ENCODE assay signal across 19 cellular contexts in genomic region chr1:207950750-207951149, GRCh38.
"Had no signal": no experiment of that assay in that cellular context is flagged by ENCODE, and none has a peak within 500 bp of the region (broad histone marks: within the 10 kb centered on the region; RNA-seq: fewer than 3 reads in every experiment).

No MANE protein-coding gene starts in this region.

- H3K27ac ChIP-seq: HL-60, SJCRH30 had no signal

- H3K27me3 ChIP-seq: SJCRH30 had no signal

- H3K4me3 ChIP-seq: SJCRH30 had no signal

- ATAC-seq: SK-N-SH treated with all-trans-retinoic acid at 6 μM for 48 hours had no signal

- DNase-seq: KBM-7, MM.1S, NCI-H1092 treated with DMSO at 0.1 percent for 48 hours, NCI-H1436, NCI-H187, NCI-H2029, NCI-H2081 treated with DMSO at 0.1 percent for 48 hours, NCI-H2171, NCI-H226, NCI-H446, NCI-H510A, NCI-H524 treated with DMSO at 0.1 percent for 48 hours, NCI-H69, NCI-H774, RPMI8226, SHP77, SJCRH30 had no signal
